In genomic region chr4:17324431-17324830, GRCh38 we compare ENCODE assay signal across 8 cellular contexts.
DNase-seq lines count a peak whose midpoint lies in the region; ATAC-seq, FAIRE-seq and TF ChIP-seq lines count a peak whose summit lies in the region.

No MANE protein-coding gene starts in this region.

- DNase-seq in D721Med (ENCODE audit: insufficient read length, low spot score) (no peak), MCF 10A (ENCODE audit: unreplicated experiment) (peak; percentile 61), kidney tubule cell (ENCODE audit: low spot score) (peak; percentile 29)
- DNase-seq in T-helper 2 cell treated with Interferon-gamma antibody and Interleukin-4, amounts not matched to agents 5 μg/mL and 100 μg/mL, for 36 hours (ENCODE audit: low spot score): peak; percentile 27
- DNase-seq in stimulated activated CD8-positive, alpha-beta memory T cell treated with anti-CD3 and anti-CD28 coated beads, Interleukin-15, amount 100 ng/mL, for 1 hour (ENCODE audit: low read depth): peak; percentile 30

- POLR2A ChIA-PET in MCF 10A (lab: Yijun Ruan, JAX): interaction anchor here (0.7 kb wide), 1 partner anchor 803 kb away, joined by 5 read pairs; no protein-coding TSS in a partner anchor

- intact Hi-C loops in MCF 10A (cut with micrococcal nuclease): loop anchor here (1.0 to 10.0 kb wide), 7 partner anchors 210 to 1034 kb away; no protein-coding TSS in a partner anchor

- no peaks in the 10 kb centered on the region for H3K36me3 Mint-ChIP-seq in T-helper 2 cell treated with Interferon-gamma antibody and Interleukin-4, amounts not matched to agents 5 μg/mL and 100 μg/mL, for 36 hours (ENCODE audit: low read depth)
- no peaks in the 10 kb centered on the region for H3K36me3 Mint-ChIP-seq in MCF 10A (ENCODE audit: insufficient read depth, unreplicated experiment)

- ATAC-seq in HG03442 (IDR thresholded peaks at IDR 0.05; ENCODE audit: unreplicated experiment) (peak; percentile 48), HG03378 (IDR thresholded peaks at IDR 0.05; ENCODE audit: unreplicated experiment) (no peak), HG02938 (IDR thresholded peaks at IDR 0.05; ENCODE audit: unreplicated experiment) (no peak)

- no TSS peak for BruUV-seq in MCF 10A (replicated peaks; lab: Mats Ljungman, UMichigan)

- FAIRE-seq in D721Med (lab: Jason Lieb, UNC): no peak

- peaks cover 5% of the 10 kb centered on the region for H3K9me3 Mint-ChIP-seq in T-helper 2 cell treated with Interferon-gamma antibody and Interleukin-4, amounts not matched to agents 5 μg/mL and 100 μg/mL, for 36 hours
- peaks cover 11% of the 10 kb centered on the region for H3K9me3 Mint-ChIP-seq in MCF 10A (ENCODE audit: unreplicated experiment)

- CTCF ChIA-PET in MCF 10A (lab: Yijun Ruan, JAX): interaction anchor here (0.5 to 5.2 kb wide), 72 partner anchors 9 to 1497 kb away, joined by 3 to 78 read pairs (median 4); no protein-coding TSS in a partner anchor

- no peaks in the 10 kb centered on the region for H3K27me3 Mint-ChIP-seq in T-helper 2 cell treated with Interferon-gamma antibody and Interleukin-4, amounts not matched to agents 5 μg/mL and 100 μg/mL, for 36 hours (ENCODE audit: low read depth)
- H3K27me3 Mint-ChIP-seq in MCF 10A (ENCODE audit: insufficient read depth, unreplicated experiment): no peaks in the 10 kb centered on the region

- TF ChIP-seq CTCF in D721Med (IDR thresholded peaks at IDR 0.05; ENCODE audit: insufficient read depth, missing control alignments) (peak; percentile 59), MCF 10A (IDR thresholded peaks at IDR 0.05; ENCODE audit: unreplicated experiment) (peak; percentile 65)

- peak overlapping the region; percentile 30 for H3K4me3 Mint-ChIP-seq in T-helper 2 cell treated with Interferon-gamma antibody and Interleukin-4, amounts not matched to agents 5 μg/mL and 100 μg/mL, for 36 hours
- no peak overlapping the region for H3K4me3 Mint-ChIP-seq in MCF 10A (ENCODE audit: unreplicated experiment)

- H3K4me1 Mint-ChIP-seq in T-helper 2 cell treated with Interferon-gamma antibody and Interleukin-4, amounts not matched to agents 5 μg/mL and 100 μg/mL, for 36 hours (ENCODE audit: low read depth): peaks cover 21% of the 10 kb centered on the region
- H3K4me1 Mint-ChIP-seq in MCF 10A (ENCODE audit: insufficient read depth, unreplicated experiment): no peaks in the 10 kb centered on the region

- no peak overlapping the region for H3K27ac Mint-ChIP-seq in T-helper 2 cell treated with Interferon-gamma antibody and Interleukin-4, amounts not matched to agents 5 μg/mL and 100 μg/mL, for 36 hours
- no peak overlapping the region for H3K27ac Mint-ChIP-seq in MCF 10A (ENCODE audit: low read depth, unreplicated experiment)
